ENCODE assay signal across 8 cellular contexts in genomic region chr3:172034786-172035685, GRCh38. TPM values are rescaled to one million over a fixed set of nuclear protein-coding genes. Genes with fewer than 3 reads are reported as not detected.
DNase-seq lines count a peak whose midpoint lies in the region; ATAC-seq and TF ChIP-seq lines count a peak whose summit lies in the region.

No MANE protein-coding gene starts in this region.

- no peak overlapping the region for H3K9ac ChIP-seq in Loucy (ENCODE audit: low read depth, low read length, poor library complexity, severe bottlenecking)
- no peak overlapping the region for H3K9ac ChIP-seq in mammary epithelial cell (ENCODE audit: insufficient read depth, low read length)

- no peaks in the 10 kb centered on the region for H3F3A ChIP-seq in Loucy (ENCODE audit: low read depth)

- H3K4me1 ChIP-seq in Loucy (ENCODE audit: insufficient read depth, low read length, poor library complexity, severe bottlenecking) = no peaks in the 10 kb centered on the region
- H3K4me1 ChIP-seq in mammary epithelial cell (ENCODE audit: insufficient read depth, low read length) = peaks cover 3% of the 10 kb centered on the region
- H3K4me1 ChIP-seq in mucosa of descending colon (ENCODE audit: low read depth) = peaks cover 4% of the 10 kb centered on the region

- in situ Hi-C loops in mammary epithelial cell (cut with MboI; ENCODE audit: low sequenced_read_pairs in 2 of 2) = no loop called here

- no peaks in the 10 kb centered on the region for H3K36me3 ChIP-seq in Loucy (ENCODE audit: insufficient read depth, low read length)
- no peaks in the 10 kb centered on the region for H3K36me3 ChIP-seq in mammary epithelial cell (ENCODE audit: insufficient read depth, low read length)
- H3K36me3 ChIP-seq in mucosa of descending colon (ENCODE audit: low read depth) = no peaks in the 10 kb centered on the region

- H2AFZ ChIP-seq in Loucy (ENCODE audit: low read length) = no peak overlapping the region
- peak overlapping the region; percentile 26 for H2AFZ ChIP-seq in mammary epithelial cell (ENCODE audit: low read depth, low read length)

- TF ChIP-seq CTCF in Loucy (conservative IDR thresholded peaks at IDR 0.05; ENCODE audit: low read length) (peak; percentile 63), mammary epithelial cell (conservative IDR thresholded peaks at IDR 0.05 in 1 of 2, IDR thresholded peaks at IDR 0.05 in 1 of 2; ENCODE audit: extremely low read depth in 1 of 2, insufficient read depth in 1 of 2, low read depth in 1 of 2, low read length in 2 of 2) (peak; percentile 44 to 52), mucosa of descending colon (IDR thresholded peaks at IDR 0.05) (peak; percentile 47)

- dilution Hi-C loops in mammary epithelial cell (cut with HindIII; ENCODE audit: low sequenced_read_pairs) = loop anchor here (5.0 kb wide), 1 partner anchor 73 kb away; no protein-coding TSS in a partner anchor

- H3K27me3 ChIP-seq in Loucy (ENCODE audit: insufficient read depth, low read length, poor library complexity, severe bottlenecking) (no peaks in the 10 kb centered on the region), mammary epithelial cell (ENCODE audit: insufficient read depth, low read length) (no peaks in the 10 kb centered on the region)

- no peak overlapping the region for H3K27ac ChIP-seq in mammary epithelial cell (ENCODE audit: insufficient read depth, low read depth, low read length)

- peak; percentile 26 for ATAC-seq in mucosa of descending colon

- intact Hi-C loops in mammary epithelial cell (cut with micrococcal nuclease) (loop anchor here (2.0 to 10.0 kb wide), 2 partner anchors 160 to 306 kb away; no protein-coding TSS in a partner anchor), mucosa of descending colon (cut with DNase I, micrococcal nuclease) (loop anchor here in 1 of 2 donors (10.0 kb wide), 1 partner anchor 300 kb away; no protein-coding TSS in a partner anchor)

- H3K4me2 ChIP-seq in Loucy (ENCODE audit: low read depth, low read length, poor library complexity, severe bottlenecking) (no peak overlapping the region), mammary epithelial cell (ENCODE audit: insufficient read depth, low read depth, low read length) (no peak overlapping the region)

- 82% methylated on average over 9 of the region's 9 CpGs for WGBS in mammary epithelial cell (ENCODE audit: low coverage, missing lambda C conversion rate)

- peaks cover 6% of the 10 kb centered on the region for H3K79me2 ChIP-seq in Loucy (ENCODE audit: insufficient read depth, low read length)
- H3K79me2 ChIP-seq in mammary epithelial cell (ENCODE audit: insufficient read depth, low read length) = peaks cover 9% of the 10 kb centered on the region

- DNase-seq in activated T-cell treated with anti-CD3 and anti-CD28 coated beads for 1 hour (ENCODE audit: low read depth) (peak; percentile 5), mammary epithelial cell (no peak), mucosa of descending colon (peak in 1 of 3 donors; percentile 73), DMS114 treated with DMSO at 0.1 percent for 48 hours (lab: John Stamatoyannopoulos, UW; ENCODE audit: unreplicated experiment) (no peak), NCI-H2227 treated with DMSO at 0.1 percent for 48 hours (lab: John Stamatoyannopoulos, UW) (no peak)
- no peak for DNase-seq in activated T-cell treated with anti-CD3 and anti-CD28 coated beads, Interleukin-2, amount 50 U/mL, for 1 hour
- DNase-seq in stimulated activated CD8-positive, alpha-beta memory T cell treated with anti-CD3 and anti-CD28 coated beads, Interleukin-4, amount 100 ng/mL, for 48 hours = no peak

- CTCF ChIA-PET in mammary epithelial cell (lab: Charles Lee; ENCODE audit: low non-redundant PET) = interaction anchor here (0.6 kb wide), 1 partner anchor 246 kb away, joined by 4 read pairs; no protein-coding TSS in a partner anchor

- no peaks in the 10 kb centered on the region for H3K9me2 ChIP-seq in Loucy (replicated peaks; ENCODE audit: low read depth, low read length)

- no peaks in the 10 kb centered on the region for H4K20me1 ChIP-seq in Loucy (ENCODE audit: insufficient read depth, low read length, poor library complexity, severe bottlenecking)
- no peaks in the 10 kb centered on the region for H4K20me1 ChIP-seq in mammary epithelial cell (ENCODE audit: insufficient read depth, low read length)

- H3K9me3 ChIP-seq in Loucy (ENCODE audit: insufficient read depth, low read depth, low read length) (no peaks in the 10 kb centered on the region), mammary epithelial cell (replicated peaks; ENCODE audit: insufficient read depth, low read length) (no peaks in the 10 kb centered on the region), mucosa of descending colon (no peaks in the 10 kb centered on the region)

- BruUV-seq in mammary epithelial cell (replicated peaks; lab: Mats Ljungman, UMichigan) = no TSS peak

- H3K4me3 ChIP-seq in Loucy (ENCODE audit: low read length, poor library complexity, severe bottlenecking) (no peak overlapping the region), mammary epithelial cell (replicated peaks in 1 of 3; ENCODE audit: insufficient read depth in 1 of 3, low read depth in 2 of 3, low read length in 3 of 3) (no peak overlapping the region), mucosa of descending colon (no peak overlapping the region)

RNA-seq across cellular contexts. Expression of gene FNDC3B, which starts 4.3 kb away (rescaled TPM):
- total RNA-seq in mammary epithelial cell = 100 to 1,000 TPM; 161 to 200 TPM
- polyA plus RNA-seq in mammary epithelial cell = 12.0 TPM
- 109 TPM for polyA minus RNA-seq in mammary epithelial cell
- total RNA-seq in mucosa of descending colon = 100 to 1,000 TPM; 107 to 132 (median 126) TPM
